ENCODE assay signal across 26 cellular contexts in the genomic region with DNA sequence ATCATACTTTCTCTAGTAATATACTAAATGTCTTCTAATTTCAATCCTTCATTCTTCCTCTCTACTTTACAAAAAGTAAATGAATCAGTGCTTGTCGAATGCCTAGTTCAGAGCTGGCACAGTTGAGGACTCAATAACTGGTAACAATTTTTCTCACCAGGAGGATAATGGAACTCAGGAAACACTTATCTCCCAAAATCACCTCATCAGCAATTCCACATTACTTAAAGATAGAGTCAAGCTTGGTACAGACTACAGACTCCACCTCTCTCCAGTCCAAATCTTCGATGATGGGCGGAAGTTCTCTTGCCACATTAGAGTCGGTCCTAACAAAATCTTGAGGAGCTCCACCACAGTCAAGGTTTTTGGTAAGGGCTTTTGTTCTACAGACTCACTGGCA. TPM values are rescaled to one million over a fixed set of nuclear protein-coding genes. Genes with fewer than 3 reads are reported as not detected.
DNase-seq lines count a peak whose midpoint lies in the region; ATAC-seq, FAIRE-seq and TF ChIP-seq lines count a peak whose summit lies in the region.
"Had no signal": no experiment of that assay in that cellular context is flagged by ENCODE, and none has a peak within 500 bp of the region (broad histone marks: within the 10 kb centered on the region; RNA-seq: fewer than 3 reads in every experiment).

No MANE protein-coding gene starts in this region.

- no peaks in the 10 kb centered on the region for H3K36me3 ChIP-seq in K562 (ENCODE audit: control insufficient read depth, insufficient read depth, low read length)
- H3K36me3 ChIP-seq: lower lobe of right lung, MG63, upper lobe of left lung had no signal

- no peaks in the 10 kb centered on the region for H3K79me2 ChIP-seq in K562 (ENCODE audit: control insufficient read depth, insufficient read depth, low read length)

- no peaks in the 10 kb centered on the region for H4K20me1 ChIP-seq in K562 (replicated peaks; ENCODE audit: control insufficient read depth, insufficient read depth, low read length)

- no peak for TF ChIP-seq POLR2A in K562 (conservative IDR thresholded peaks at IDR 0.05)

- no peaks in the 10 kb centered on the region for H3K4me1 ChIP-seq in K562 (replicated peaks in 1 of 2; ENCODE audit: control insufficient read depth in 2 of 2, insufficient read depth in 2 of 2, low read length in 2 of 2)
- H3K4me1 ChIP-seq: lower lobe of right lung, upper lobe of left lung had no signal

- TF ChIP-seq EP300 in K562 (IDR thresholded peaks at IDR 0.05; ENCODE audit: low read length) = no peak

- H3K27ac ChIP-seq in K562 (ENCODE audit: extremely low read depth, low read depth, low read length) = no peak overlapping the region
- H3K27ac ChIP-seq: lower lobe of right lung, RWPE1, upper lobe of left lung had no signal

- no peak for TF ChIP-seq CTCF in K562 (IDR thresholded peaks at IDR 0.05 in 2 of 3, conservative IDR thresholded peaks at IDR 0.05 in 1 of 3; ENCODE audit: insufficient read depth in 2 of 3, low read depth in 1 of 3, low read length in 3 of 3)

- 4% methylated on average over 4 of the region's 4 CpGs for WGBS in K562 (ENCODE audit: insufficient coverage, low coverage, missing lambda C conversion rate)

- ATAC-seq in activated T-cell treated with anti-CD3 and anti-CD28 coated beads, Interleukin-2, amount 50 U/mL, for 72 hours (replicated peaks in 1 of 2) = no peak
- ATAC-seq in T-helper 17 cell (no peak), K562 (no peak), Right ventricle myocardium superior (ENCODE audit: poor library complexity) (no peak), HG03460 (IDR thresholded peaks at IDR 0.05; ENCODE audit: unreplicated experiment) (no peak)
- ATAC-seq in stimulated activated naive B cell treated with anti-CD40 and anti-IgM and Interleukin-4, amounts not matched to agents 10 μg/mL and 1 μg/mL and 100 μg/mL, for 72 hours (replicated peaks) = no peak
- ATAC-seq: lower lobe of right lung had no signal

- no peak overlapping the region for H3K4me3 ChIP-seq in K562
- H3K4me3 ChIP-seq: lower lobe of right lung, MG63, upper lobe of left lung had no signal

- H3K36me3 Mint-ChIP-seq in activated T-cell treated with anti-CD3 and anti-CD28 coated beads, Interleukin-2, amount 50 U/mL, for 72 hours (ENCODE audit: insufficient read depth in 2 of 2) = peaks cover 23 to 50% of the 10 kb centered on the region in 2 donors
- peaks cover 12% of the 10 kb centered on the region for H3K36me3 Mint-ChIP-seq in T-helper 17 cell (ENCODE audit: low read depth)
- peaks cover 3 to 10% of the 10 kb centered on the region in 2 donors for H3K36me3 Mint-ChIP-seq in stimulated activated naive B cell treated with anti-CD40 and anti-IgM and Interleukin-4, amounts not matched to agents 10 μg/mL and 1 μg/mL and 100 μg/mL, for 72 hours

- no peaks in the 10 kb centered on the region for H3K9me1 ChIP-seq in K562 (ENCODE audit: control insufficient read depth, insufficient read depth, low read length)

- no TSS peak for BruUV-seq in K562 (replicated peaks; lab: Mats Ljungman, UMichigan)

- peaks cover 0 to 2% of the 10 kb centered on the region in 2 donors for H3K9me3 Mint-ChIP-seq in activated T-cell treated with anti-CD3 and anti-CD28 coated beads, Interleukin-2, amount 50 U/mL, for 72 hours
- H3K9me3 Mint-ChIP-seq in stimulated activated naive B cell treated with anti-CD40 and anti-IgM and Interleukin-4, amounts not matched to agents 10 μg/mL and 1 μg/mL and 100 μg/mL, for 72 hours = peaks cover 0 to 2% of the 10 kb centered on the region in 2 donors

- no peak overlapping the region for H2AFZ ChIP-seq in K562 (ENCODE audit: low read depth, low read length)

- peak overlapping the region; percentile 94 for H3K27ac Mint-ChIP-seq in activated T-cell treated with anti-CD3 and anti-CD28 coated beads, Interleukin-2, amount 50 U/mL, for 72 hours
- peak overlapping the region; percentile 65 for H3K27ac Mint-ChIP-seq in T-helper 17 cell
- peak overlapping the region; percentile 42 for H3K27ac Mint-ChIP-seq in stimulated activated naive B cell treated with anti-CD40 and anti-IgM and Interleukin-4, amounts not matched to agents 10 μg/mL and 1 μg/mL and 100 μg/mL, for 72 hours
- H3K27ac Mint-ChIP-seq: progenitor cell of endocrine pancreas, WTC11 had no signal

- H3K4me1 Mint-ChIP-seq in activated T-cell treated with anti-CD3 and anti-CD28 coated beads, Interleukin-2, amount 50 U/mL, for 72 hours (ENCODE audit: low read depth) = peaks cover 87% of the 10 kb centered on the region
- H3K4me1 Mint-ChIP-seq in T-helper 17 cell = peaks cover 36% of the 10 kb centered on the region
- H3K4me1 Mint-ChIP-seq in stimulated activated naive B cell treated with anti-CD40 and anti-IgM and Interleukin-4, amounts not matched to agents 10 μg/mL and 1 μg/mL and 100 μg/mL, for 72 hours = peaks cover 22 to 39% of the 10 kb centered on the region in 2 donors
- H3K4me1 Mint-ChIP-seq: WTC11 had no signal

- H3K4me2 ChIP-seq in K562 (ENCODE audit: insufficient read depth, low read length) = no peak overlapping the region

- H3K4me3 Mint-ChIP-seq in activated T-cell treated with anti-CD3 and anti-CD28 coated beads, Interleukin-2, amount 50 U/mL, for 72 hours = peak overlapping the region in 1 of 2 donors; percentile 41
- no peak overlapping the region for H3K4me3 Mint-ChIP-seq in T-helper 17 cell
- H3K4me3 Mint-ChIP-seq in stimulated activated naive B cell treated with anti-CD40 and anti-IgM and Interleukin-4, amounts not matched to agents 10 μg/mL and 1 μg/mL and 100 μg/mL, for 72 hours = peak overlapping the region in 1 of 2 donors; percentile 35
- H3K4me3 Mint-ChIP-seq: WTC11 had no signal

- FAIRE-seq in K562 (lab: Jason Lieb, UNC) = no peak
- FAIRE-seq: H1 had no signal

- no peaks in the 10 kb centered on the region for H3K27me3 Mint-ChIP-seq in activated T-cell treated with anti-CD3 and anti-CD28 coated beads, Interleukin-2, amount 50 U/mL, for 72 hours (ENCODE audit: low read depth)
- no peaks in the 10 kb centered on the region for H3K27me3 Mint-ChIP-seq in T-helper 17 cell
- H3K27me3 Mint-ChIP-seq in stimulated activated naive B cell treated with anti-CD40 and anti-IgM and Interleukin-4, amounts not matched to agents 10 μg/mL and 1 μg/mL and 100 μg/mL, for 72 hours = no peaks in the 10 kb centered on the region

- no peak for DNase-seq in activated T-cell treated with anti-CD3 and anti-CD28 coated beads, Interleukin-2, amount 50 U/mL, for 72 hours
- no peak for DNase-seq in activated T-cell treated with anti-CD3 and anti-CD28 coated beads, Interleukin-2, amount 50 U/mL, for 1 hour
- DNase-seq in T-helper 17 cell = no peak
- no peak for DNase-seq in K562 (ENCODE audit: extremely low read depth in 1 of 4, low spot score in 3 of 4)
- no peak for DNase-seq in stimulated activated naive B cell treated with anti-CD40 and anti-IgM and Interleukin-4, amounts not matched to agents 10 μg/mL and 1 μg/mL and 100 μg/mL, for 72 hours
- no peak for DNase-seq in Right ventricle myocardium superior
- no peak for DNase-seq in iPS-NIHi11 (ENCODE audit: low spot score)
- DNase-seq: ACHN; activated CD8-positive, alpha-beta memory T cell treated with anti-CD3 and anti-CD28 coated beads for 24 hours; dermis blood vessel endothelial cell; DMS79 treated with DMSO at 0.1 percent for 48 hours; islet precursor cell; lower lobe of right lung; MG63; NCI-H2029 treated with DMSO at 0.1 percent for 48 hours; NCI-H226; upper lobe of left lung had no signal

- H3K9ac ChIP-seq in K562 (ENCODE audit: insufficient read depth in 1 of 2, low read depth in 2 of 2, low read length in 2 of 2) = no peak overlapping the region

- CTCF ChIA-PET in K562 (lab: Yijun Ruan, JAX; ENCODE audit: low intra/inter-chr PET ratio) = no interaction called here

- no peaks in the 10 kb centered on the region for H3K9me3 ChIP-seq in T-helper 17 cell (ENCODE audit: control insufficient read depth, low read length, poor library complexity, severe bottlenecking)
- no peaks in the 10 kb centered on the region for H3K9me3 ChIP-seq in K562 (replicated peaks; ENCODE audit: control insufficient read depth, insufficient read depth, low read depth, low read length)
- H3K9me3 ChIP-seq: lower lobe of right lung, MG63, upper lobe of left lung had no signal

- POLR2A ChIA-PET in K562 (lab: Yijun Ruan, JAX) = interaction anchor here (0.6 kb wide), 1 partner anchor 72 kb away, joined by 3 read pairs; no protein-coding TSS in a partner anchor

- H3K27me3 ChIP-seq in K562 (ENCODE audit: control insufficient read depth in 2 of 2, insufficient read depth in 2 of 2, low read length in 2 of 2) = no peaks in the 10 kb centered on the region
- H3K27me3 ChIP-seq: MG63, upper lobe of left lung had no signal

- in situ Hi-C loops in K562 (cut with MboI) = no loop called here

- intact Hi-C loops in K562 (cut with micrococcal nuclease) = no loop called here
- intact Hi-C loops in Right ventricle myocardium superior (cut with DNase I) = no loop called here

- TF ChIP-seq RAD21 in K562 (CRISPR knock-in tag; conservative IDR thresholded peaks at IDR 0.05 in 1 of 2, IDR thresholded peaks at IDR 0.05 in 1 of 2) = no peak

RNA-seq across cellular contexts. Expression of a gene that starts 16.3 kb away (rescaled TPM):
- 100 to 1,000 TPM; 360 to 597 TPM for total RNA-seq in activated T-cell treated with anti-CD3 and anti-CD28 coated beads, Interleukin-2, amount 50 U/mL, for 72 hours
- under 1 TPM; 0.12 to 0.13 TPM for total RNA-seq in T-helper 17 cell
- not detected in 2 replicates for total RNA-seq in K562 (2011; cell fraction: chromatin; rRNA removed; ENCODE audit: low replicate concordance)
- not detected in 2 replicates for total RNA-seq in K562 (2011; cell fraction: nucleolus; rRNA removed)
- total RNA-seq in K562 (2011; cell fraction: nucleoplasm; rRNA removed) = not detected in 2 replicates
- total RNA-seq in K562 (2014; rRNA removed) = not detected in 2 replicates
- not detected in 2 replicates for total RNA-seq in K562 (2014; rRNA removed; fragmentation: Illumina TruSeq; extraction: Trizol)
- not detected in 2 replicates for total RNA-seq in K562 (2015; rRNA removed; fragmentation: Illumina TruSeq; extraction: Trizol)
- 0.11 and 0.16 TPM in 2 replicates for total RNA-seq in K562 (2021)
- polyA plus RNA-seq in K562 (2011; rRNA removed) = not detected in 2 replicates
- polyA plus RNA-seq in K562 (2011; cell fraction: cytosol; rRNA removed) = not detected in 2 replicates
- not detected in 2 replicates for polyA plus RNA-seq in K562 (2011; cell fraction: nucleus; rRNA removed)
- polyA plus RNA-seq in K562 (2012) = not detected in 2 replicates
- not detected in 2 replicates for polyA plus RNA-seq in K562 (2014; fragmentation: Illumina TruSeq; extraction: Trizol)
- polyA plus RNA-seq in K562 (2014; fragmentation: Nextera tagmentation; extraction: Ambion mirVana) = not detected
- polyA plus RNA-seq in K562 (2014; rRNA removed) = not detected in 2 replicates
- not detected in 2 replicates for polyA minus RNA-seq in K562 (2011; rRNA and poly(A)+ RNA removed)
- not detected in 2 replicates for polyA minus RNA-seq in K562 (2011; cell fraction: cytosol; rRNA and poly(A)+ RNA removed)
- polyA minus RNA-seq in K562 (2011; cell fraction: nucleus; rRNA and poly(A)+ RNA removed) = not detected in 2 replicates
- not detected for total RNA-seq in Right ventricle myocardium superior
- total RNA-seq: cardiac septum, dermis blood vessel endothelial cell, fibroblast of lung, H1, progenitor cell of endocrine pancreas, subcutaneous adipose tissue had no signal
- polyA plus RNA-seq: BJ, H1 had no signal

RNA-seq across cellular contexts. Expression of a gene that starts 36.9 kb away (rescaled TPM):
- total RNA-seq in activated T-cell treated with anti-CD3 and anti-CD28 coated beads, Interleukin-2, amount 50 U/mL, for 72 hours = 10 to 100 TPM; 88.9 to 99.6 TPM
- 100 to 1,000 TPM; 190 to 201 TPM for total RNA-seq in T-helper 17 cell
- total RNA-seq in K562 (2011; cell fraction: chromatin; rRNA removed; ENCODE audit: low replicate concordance) = 6.3 and 6.9 TPM in 2 replicates
- 2.8 and 4.1 TPM in 2 replicates for total RNA-seq in K562 (2011; cell fraction: nucleolus; rRNA removed)
- total RNA-seq in K562 (2011; cell fraction: nucleoplasm; rRNA removed) = 4.9 and 6.7 TPM in 2 replicates
- total RNA-seq in K562 (2014; rRNA removed) = 0.29 and 0.54 TPM in 2 replicates
- 1.2 and 1.5 TPM in 2 replicates for total RNA-seq in K562 (2014; rRNA removed; fragmentation: Illumina TruSeq; extraction: Trizol)
- total RNA-seq in K562 (2015; rRNA removed; fragmentation: Illumina TruSeq; extraction: Trizol) = 0.65 and 1.0 TPM in 2 replicates
- total RNA-seq in K562 (2021) = 0.78 and 1.6 TPM in 2 replicates
- polyA plus RNA-seq in K562 (2011; rRNA removed) = 5.7 and 7.7 TPM in 2 replicates
- 1.6 and 4.6 TPM in 2 replicates for polyA plus RNA-seq in K562 (2011; cell fraction: cytosol; rRNA removed)
- 2.0 and 4.5 TPM in 2 replicates for polyA plus RNA-seq in K562 (2011; cell fraction: nucleus; rRNA removed)
- 1.7 and 5.1 TPM in 2 replicates for polyA plus RNA-seq in K562 (2012)
- polyA plus RNA-seq in K562 (2014; fragmentation: Illumina TruSeq; extraction: Trizol) = 1.2 and 1.5 TPM in 2 replicates
- polyA plus RNA-seq in K562 (2014; fragmentation: Nextera tagmentation; extraction: Ambion mirVana) = 1 to 10 TPM; 2.6 to 3.3 TPM
- polyA plus RNA-seq in K562 (2014; rRNA removed) = 0.32 and 0.50 TPM in 2 replicates
- polyA minus RNA-seq in K562 (2011; rRNA and poly(A)+ RNA removed) = 3.6 and 7.9 TPM in 2 replicates
- polyA minus RNA-seq in K562 (2011; cell fraction: cytosol; rRNA and poly(A)+ RNA removed) = 0.38 and 2.2 TPM in 2 replicates
- 3.5 and 10.0 TPM in 2 replicates for polyA minus RNA-seq in K562 (2011; cell fraction: nucleus; rRNA and poly(A)+ RNA removed)
- total RNA-seq in Right ventricle myocardium superior = 0.65 TPM
- total RNA-seq: dermis blood vessel endothelial cell, fibroblast of lung, H1, progenitor cell of endocrine pancreas had no signal
- polyA plus RNA-seq: H1 had no signal

Comparison
In these comparisons a context has a peak if more than half of its experiments do, and no peak if none do; other contexts are left out.
1. H3K27ac Mint-ChIP-seq: peak in every context shown above with its lines; median percentile 94 in activated T-cell treated with anti-CD3 and anti-CD28 coated beads, Interleukin-2, amount 50 U/mL, for 72 hours; 65 in T-helper 17 cell; 42 in stimulated activated naive B cell treated with anti-CD40 and anti-IgM and Interleukin-4, amounts not matched to agents 10 μg/mL and 1 μg/mL and 100 μg/mL, for 72 hours.
2. RNA of a gene that starts 16.3 kb away (total RNA-seq): 360 to 597 TPM in activated T-cell treated with anti-CD3 and anti-CD28 coated beads, Interleukin-2, amount 50 U/mL, for 72 hours; 0.12 to 0.13 TPM in T-helper 17 cell, 0.11 to 0.16 TPM in K562 and not detected in Right ventricle myocardium superior (single experiment); every median in the first group is over 100 times any median in the second.
3. RNA of a gene that starts 36.9 kb away (total RNA-seq): 190 to 201 TPM in T-helper 17 cell and 88.9 to 99.6 TPM in activated T-cell treated with anti-CD3 and anti-CD28 coated beads, Interleukin-2, amount 50 U/mL, for 72 hours; 0.29 to 6.9 TPM in K562 and 0.65 TPM in Right ventricle myocardium superior (single experiment); every median in the first group is over 10 times any median in the second.